In genomic region chr6:135163440-135163738, GRCh38 we compare ENCODE assay signal across 8 cellular contexts. TPM values are rescaled to one million over a fixed set of nuclear protein-coding genes. Genes with fewer than 3 reads are reported as not detected.
DNase-seq lines count a peak whose midpoint lies in the region; ATAC-seq and TF ChIP-seq lines count a peak whose summit lies in the region.

No MANE protein-coding gene starts in this region.

- H3K4me3 Mint-ChIP-seq in effector memory CD8-positive, alpha-beta T cell, result no peak overlapping the region

- H3K36me3 Mint-ChIP-seq in effector memory CD8-positive, alpha-beta T cell (ENCODE audit: insufficient read depth), result peaks cover 7% of the 10 kb centered on the region

- TF ChIP-seq CTCF in coronary artery (IDR thresholded peaks at IDR 0.05) (no peak), gastroesophageal sphincter (IDR thresholded peaks at IDR 0.05) (no peak)

- no peaks in the 10 kb centered on the region for H3K9me3 ChIP-seq in MG63
- no peaks in the 10 kb centered on the region for H3K9me3 ChIP-seq in gastroesophageal sphincter

- TF ChIP-seq EP300 in gastroesophageal sphincter (IDR thresholded peaks at IDR 0.05), result no peak

- peaks cover 18 to 29% of the 10 kb centered on the region in 2 donors for H3K27me3 Mint-ChIP-seq in effector memory CD8-positive, alpha-beta T cell

- H3K36me3 ChIP-seq in MG63 (no peaks in the 10 kb centered on the region), gastroesophageal sphincter (no peaks in the 10 kb centered on the region)

- no peak overlapping the region for H3K4me3 ChIP-seq in coronary artery
- H3K4me3 ChIP-seq in MG63, result no peak overlapping the region
- H3K4me3 ChIP-seq in gastroesophageal sphincter, result no peak overlapping the region

- H3K27ac ChIP-seq in coronary artery (no peak overlapping the region), gastroesophageal sphincter (no peak overlapping the region)

- 86 to 92% methylated on average over 3 of the region's 3 CpGs for WGBS in gastroesophageal sphincter (ENCODE audit: low coverage in 1 of 2), 2 donors

- H3K27me3 ChIP-seq in MG63 (no peaks in the 10 kb centered on the region), gastroesophageal sphincter (peaks cover 8% of the 10 kb centered on the region)

- no peaks in the 10 kb centered on the region for H3K4me1 Mint-ChIP-seq in effector memory CD8-positive, alpha-beta T cell (ENCODE audit: low read depth in 2 of 2)

- ATAC-seq in GM18505 (IDR thresholded peaks at IDR 0.05; ENCODE audit: unreplicated experiment) (peak; percentile 65), HG02623 (IDR thresholded peaks at IDR 0.05; ENCODE audit: unreplicated experiment) (peak; percentile 61), gastroesophageal sphincter (no peak)
- peak; percentile 94 for ATAC-seq in effector memory CD8-positive, alpha-beta T cell (replicated peaks)

- no peak for TF ChIP-seq POLR2A in GM18505 (IDR thresholded peaks at IDR 0.05; ENCODE audit: borderline replicate concordance, extremely low read depth, insufficient read depth, insufficient read length)
- TF ChIP-seq POLR2A in gastroesophageal sphincter (IDR thresholded peaks at IDR 0.05), result no peak

- no peak overlapping the region for H3K27ac Mint-ChIP-seq in effector memory CD8-positive, alpha-beta T cell

- H3K9me3 Mint-ChIP-seq in effector memory CD8-positive, alpha-beta T cell, result no peaks in the 10 kb centered on the region

- DNase-seq in T-helper 1 cell (peak in 3 of 5 donors; percentile 29 to 92 (median 32)), SHP77 (lab: John Stamatoyannopoulos, UW) (no peak), coronary artery (ENCODE audit: low spot score) (no peak), MG63 (no peak)
- peak in 2 of 3 experiments; percentile 21 to 39 for DNase-seq in effector memory CD8-positive, alpha-beta T cell

- no peaks in the 10 kb centered on the region for H3K4me1 ChIP-seq in gastroesophageal sphincter

RNA-seq across cellular contexts. Expression of gene MYB, which starts 17.7 kb away (rescaled TPM):
- total RNA-seq in MG63 (2014; rRNA removed; shearing (Covaris generic); ENCODE audit: low replicate concordance), result 1.5 TPM in 1 of 2 replicates, not detected in the other
- 1 to 10 TPM in 1 of 4 donors, under 1 TPM in 2, not detected in 1; 0.13 to 1.2 (median 0.93) TPM for total RNA-seq in gastroesophageal sphincter

Comparison
In these comparisons a context has a peak if more than half of its experiments do, and no peak if none do; other contexts are left out.
1. DNase-seq: peak in T-helper 1 cell (3 of 5) and effector memory CD8-positive, alpha-beta T cell (2 of 3); none in SHP77 (0 of 2), coronary artery (single experiment) and MG63 (single experiment).